Comparison of ENCODE assay signal across 25 cellular contexts in the genomic region with DNA sequence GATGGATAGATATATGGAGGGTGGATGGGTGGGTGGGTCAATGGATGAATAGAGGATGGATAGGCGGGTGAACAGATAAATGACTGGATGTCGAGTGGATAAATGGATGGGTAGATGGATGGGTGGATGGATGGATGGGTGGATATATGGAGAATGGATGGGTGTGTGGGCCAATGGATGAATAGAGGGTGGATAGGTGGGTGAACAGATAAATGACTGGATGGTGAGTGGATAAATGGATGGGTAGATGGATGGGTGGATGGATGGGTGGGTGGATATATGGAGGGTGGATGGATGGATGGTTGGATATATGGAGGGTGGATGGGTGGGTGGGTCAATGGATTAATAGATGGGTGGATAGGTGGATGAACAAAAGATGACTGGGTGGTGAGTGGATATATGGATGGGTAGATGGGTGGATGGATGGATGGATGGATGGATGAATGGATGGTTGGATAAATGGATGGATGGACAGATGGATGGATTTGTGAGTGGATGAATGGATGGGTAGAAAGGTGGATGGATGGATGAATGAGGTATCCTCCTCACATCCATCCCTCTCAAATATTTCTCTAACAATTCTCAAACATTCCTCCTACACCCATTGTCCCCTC. TPM values are rescaled to one million over a fixed set of nuclear protein-coding genes. Genes with fewer than 3 reads are reported as not detected.
"Had no signal": no experiment of that assay in that cellular context is flagged by ENCODE, and none has a peak within 500 bp of the region (broad histone marks: within the 10 kb centered on the region; RNA-seq: fewer than 3 reads in every experiment).

No MANE protein-coding gene starts in this region.

- H3K27ac ChIP-seq: colonic mucosa, esophagus muscularis mucosa, heart right ventricle, left lung, lower lobe of right lung had no signal

- H3K27ac Mint-ChIP-seq: dendritic cell treated with granulocyte-macrophage colony-stimulating factor and Interleukin-4, amounts not matched to agents 40 ng/mL and 50 ng/mL, for 4 days; effector memory CD8-positive, alpha-beta T cell; endodermal cell; mesothelial cell of epicardium had no signal

- H3K9me3 Mint-ChIP-seq: dendritic cell treated with granulocyte-macrophage colony-stimulating factor and Interleukin-4, amounts not matched to agents 40 ng/mL and 50 ng/mL, for 4 days; effector memory CD8-positive, alpha-beta T cell; endodermal cell; mesothelial cell of epicardium had no signal

- FAIRE-seq: endometrium, frontal cortex, islet of Langerhans had no signal

- H3K27me3 ChIP-seq: colonic mucosa, esophagus muscularis mucosa, heart right ventricle, left lung had no signal

- H3K36me3 ChIP-seq: colonic mucosa had no signal

- H3K9me3 ChIP-seq: colonic mucosa, esophagus muscularis mucosa, heart right ventricle, left lung, lower lobe of right lung, mucosa of descending colon had no signal

- H3K4me3 Mint-ChIP-seq: dendritic cell treated with granulocyte-macrophage colony-stimulating factor and Interleukin-4, amounts not matched to agents 40 ng/mL and 50 ng/mL, for 4 days; effector memory CD8-positive, alpha-beta T cell; endodermal cell; mesothelial cell of epicardium; naive B cell had no signal

- ATAC-seq: effector memory CD8-positive, alpha-beta T cell; heart right ventricle; left cardiac atrium; left lung; left ventricle myocardium superior; lower lobe of right lung had no signal

- H3K4me1 ChIP-seq: colonic mucosa, esophagus muscularis mucosa, heart right ventricle, left lung, lower lobe of right lung had no signal

- DNase-seq: cortex of kidney; effector CD8-positive, alpha-beta T cell; effector memory CD8-positive, alpha-beta T cell; endodermal cell; foreskin fibroblast; glutamatergic neuron; head of caudate nucleus; heart right ventricle; hippocampal formation; left cardiac atrium; left ventricle myocardium superior; lower lobe of right lung; mesenchymal stem cell; mucosa of descending colon; naive B cell had no signal

- H3K36me3 Mint-ChIP-seq: naive B cell had no signal

- H3K4me1 Mint-ChIP-seq: endodermal cell, mesothelial cell of epicardium, naive B cell had no signal

- H3K4me3 ChIP-seq: colonic mucosa, esophagus muscularis mucosa, heart right ventricle, left lung, lower lobe of right lung, mucosa of descending colon had no signal

RNA-seq across cellular contexts. Expression of a gene that starts 47.0 kb away (rescaled TPM):
- total RNA-seq: lung microvascular endothelial cell, myocyte had no signal
